ENCODE assay signal across 1 cellular context in genomic region chr10:100186253-100186780, GRCh38.
TF ChIP-seq lines count a peak whose summit lies in the region.

No MANE protein-coding gene starts in this region.

TF ChIP-seq in K562, 482 proteins besides CTCF, POLR2A, EP300 and RAD21 (continued from another document):
- TF ChIP-seq U2AF1 (optimal IDR thresholded peaks at IDR 0.05; ENCODE audit: low read depth, low read length): no peak
- TF ChIP-seq SRSF9 (IDR thresholded peaks at IDR 0.05; ENCODE audit: borderline replicate concordance, low read depth, low read length): no peak
- no peak for TF ChIP-seq ZNF12 (CRISPR knock-in tag; IDR thresholded peaks at IDR 0.05)
- no peak for TF ChIP-seq CBFB (CRISPR knock-in tag; IDR thresholded peaks at IDR 0.05)
- 0 out of 2 replicates have a peak, but pooled peaks have one; percentile 15 for TF ChIP-seq ETV5 (CRISPR knock-in tag; IDR thresholded peaks at IDR 0.05; ENCODE audit: low read depth)
- TF ChIP-seq ZFX (CRISPR knock-in tag; IDR thresholded peaks at IDR 0.05): no peak
- no peak for TF ChIP-seq THRAP3 (IDR thresholded peaks at IDR 0.05; ENCODE audit: borderline replicate concordance)
- TF ChIP-seq NFYB (IDR thresholded peaks at IDR 0.05; ENCODE audit: extremely low read depth, insufficient read length): no peak
- no peak for TF ChIP-seq ZNF197 (CRISPR knock-in tag; IDR thresholded peaks at IDR 0.05; ENCODE audit: low read depth)
- no peak for TF ChIP-seq TBL1XR1 (IDR thresholded peaks at IDR 0.05; ENCODE audit: low read length in 2 of 2)
- TF ChIP-seq ZNF444 (CRISPR knock-in tag; IDR thresholded peaks at IDR 0.05): no peak
- no peak for TF ChIP-seq ZBTB7A (IDR thresholded peaks at IDR 0.05; ENCODE audit: borderline replicate concordance, control insufficient read depth, low read depth, low read length)
- TF ChIP-seq ZNF253 (CRISPR knock-in tag; conservative IDR thresholded peaks at IDR 0.05): no peak
- no peak for TF ChIP-seq NCOR1 (IDR thresholded peaks at IDR 0.05)
- TF ChIP-seq ELF4 (CRISPR knock-in tag; IDR thresholded peaks at IDR 0.05): no peak
- peak; percentile 66 for TF ChIP-seq GABPA (tag; conservative IDR thresholded peaks at IDR 0.05; ENCODE audit: low read depth)
- no peak for TF ChIP-seq MBD1 (CRISPR knock-in tag; IDR thresholded peaks at IDR 0.05)
- no peak for TF ChIP-seq YBX1 (IDR thresholded peaks at IDR 0.05)
- no peak for TF ChIP-seq AFF4 (CRISPR knock-in tag; IDR thresholded peaks at IDR 0.05)
- no peak for TF ChIP-seq GTF3C2 (IDR thresholded peaks at IDR 0.05; ENCODE audit: borderline replicate concordance, extremely low read depth, insufficient read length)
- no peak for TF ChIP-seq ZBTB2 (IDR thresholded peaks at IDR 0.05)
- TF ChIP-seq SIX5 (IDR thresholded peaks at IDR 0.05; ENCODE audit: borderline replicate concordance in 1 of 2, insufficient read depth in 1 of 2, low read depth in 1 of 2, low read length in 2 of 2): no peak
- no peak for TF ChIP-seq ZNF174 (CRISPR knock-in tag; IDR thresholded peaks at IDR 0.05)
- no peak for TF ChIP-seq SREBF1 (IDR thresholded peaks at IDR 0.05; ENCODE audit: borderline replicate concordance, low read depth, low read length)
- TF ChIP-seq SMARCC2 (IDR thresholded peaks at IDR 0.05; ENCODE audit: low read depth): no peak
- peak; percentile 15; the same call in 1 of the 2 replicates for TF ChIP-seq MTA3 (IDR thresholded peaks at IDR 0.05; ENCODE audit: borderline replicate concordance)
- TF ChIP-seq ZNF764 (CRISPR knock-in tag; IDR thresholded peaks at IDR 0.05; ENCODE audit: low read depth): no peak
- no peak for TF ChIP-seq ILF3 (IDR thresholded peaks at IDR 0.05; ENCODE audit: borderline replicate concordance)
- no peak for TF ChIP-seq MEF2A (IDR thresholded peaks at IDR 0.05; ENCODE audit: control insufficient read depth, low read depth, low read length)
- TF ChIP-seq ATF2 (CRISPR knock-in tag; IDR thresholded peaks at IDR 0.05): no peak
- TF ChIP-seq ZNF644 (tag; IDR thresholded peaks at IDR 0.05; ENCODE audit: low read depth): no peak
- TF ChIP-seq SNRNP70 (optimal IDR thresholded peaks at IDR 0.05; ENCODE audit: low read depth, low read length): no peak
- TF ChIP-seq ZBTB26 (CRISPR knock-in tag; IDR thresholded peaks at IDR 0.05): no peak
TF ChIP-seq in K562: peak in this region for 26.
